ENCODE assay signal across 9 cellular contexts in the genomic region with DNA sequence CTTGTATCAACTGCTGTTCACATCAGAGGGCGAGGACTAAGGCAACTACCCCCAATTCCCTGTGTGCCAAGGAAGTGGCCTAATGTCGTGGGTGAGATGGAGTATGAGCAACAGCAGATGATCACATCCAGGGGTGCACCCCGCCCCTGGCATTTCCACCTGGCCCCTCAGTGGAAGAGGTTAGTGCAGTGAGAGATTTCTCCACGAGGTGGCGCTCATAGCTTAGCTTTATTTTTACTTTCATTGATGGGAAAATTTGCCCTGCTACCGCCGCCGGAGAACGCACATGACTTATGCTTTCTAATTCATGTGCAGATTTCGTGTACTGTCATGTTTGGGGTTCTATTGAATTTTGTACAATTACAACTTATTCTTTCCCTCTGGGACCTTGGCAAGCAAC.
A peak's percentile ranks its signal among the peaks of the same experiment; 100 is the strongest.
DNase-seq lines count a peak whose midpoint lies in the region; ATAC-seq lines count a peak whose summit lies in the region.
"Had no signal": no experiment of that assay in that cellular context is flagged by ENCODE, and none has a peak within 500 bp of the region (broad histone marks: within the 10 kb centered on the region; RNA-seq: fewer than 3 reads in every experiment).

No MANE protein-coding gene starts in this region.

- no peak overlapping the region for H3K9ac ChIP-seq in mesenchymal stem cell (ENCODE audit: low read length)
- H3K9ac ChIP-seq: BLaER1 treated with 17β-estradiol and CSF1 and Interleukin-3, amounts not matched to agents 10 nM and 100 nM had no signal

- no peak overlapping the region for H3K14ac ChIP-seq in mesenchymal stem cell (ENCODE audit: low read length in 2 of 2)

- no peak overlapping the region for H2BK5ac ChIP-seq in mesenchymal stem cell (ENCODE audit: low read depth, low read length, poor library complexity, severe bottlenecking)

- H3K4me2 ChIP-seq in mesenchymal stem cell (ENCODE audit: low read length, poor library complexity, severe bottlenecking): no peak overlapping the region
- H3K4me2 ChIP-seq: BLaER1 treated with 17β-estradiol and CSF1 and Interleukin-3, amounts not matched to agents 10 nM and 100 nM had no signal

- H4K91ac ChIP-seq in mesenchymal stem cell (ENCODE audit: low read length): no peak overlapping the region

- H3K4me3 ChIP-seq in mesenchymal stem cell (ENCODE audit: insufficient read depth in 1 of 2, low read depth in 1 of 2, low read length in 2 of 2): no peak overlapping the region
- H3K4me3 ChIP-seq: BLaER1 treated with 17β-estradiol and CSF1 and Interleukin-3, amounts not matched to agents 10 nM and 100 nM had no signal

- no peak overlapping the region for H3K18ac ChIP-seq in mesenchymal stem cell (ENCODE audit: low read depth in 1 of 2, low read length in 2 of 2)

- no peak overlapping the region for H3K23ac ChIP-seq in mesenchymal stem cell (ENCODE audit: low read length in 2 of 2)

- H2AFZ ChIP-seq in mesenchymal stem cell (ENCODE audit: low read depth, low read length): no peak overlapping the region

- no peaks in the 10 kb centered on the region for H3K79me1 ChIP-seq in mesenchymal stem cell (replicated peaks; ENCODE audit: low read length, poor library complexity, severe bottlenecking)

- H3K27ac ChIP-seq in mesenchymal stem cell (ENCODE audit: low read length, poor library complexity, severe bottlenecking): no peak overlapping the region
- H3K27ac ChIP-seq: BLaER1 treated with 17β-estradiol and CSF1 and Interleukin-3, amounts not matched to agents 10 nM and 100 nM had no signal

- H3K27me3 ChIP-seq in mesenchymal stem cell (ENCODE audit: control insufficient read depth in 1 of 2, insufficient read depth in 1 of 2, low read length in 2 of 2): peaks cover 0 to 8% of the 10 kb centered on the region in 2 experiments
- H3K27me3 ChIP-seq: BLaER1 treated with 17β-estradiol and CSF1 and Interleukin-3, amounts not matched to agents 10 nM and 100 nM had no signal

- no peak overlapping the region for H2BK120ac ChIP-seq in mesenchymal stem cell (ENCODE audit: low read depth, low read length)

- no peak overlapping the region for H4K8ac ChIP-seq in mesenchymal stem cell (ENCODE audit: low read length)

- no peak overlapping the region for H2AK5ac ChIP-seq in mesenchymal stem cell (ENCODE audit: low read length, severe bottlenecking)

- H3K4ac ChIP-seq in mesenchymal stem cell (ENCODE audit: low read depth in 1 of 2, low read length in 2 of 2): no peak overlapping the region

- no peak overlapping the region for H2BK12ac ChIP-seq in mesenchymal stem cell (ENCODE audit: low read length in 2 of 2)

- 25% methylated on average over 5 of the region's 10 CpGs for WGBS in mesenchymal stem cell

- no peaks in the 10 kb centered on the region for H3K4me1 ChIP-seq in mesenchymal stem cell (ENCODE audit: control insufficient read depth, insufficient read depth, low read depth, low read length)

- DNase-seq in NCI-H187 (lab: John Stamatoyannopoulos, UW) (peak; percentile 16), NCI-H187 treated with DMSO at 0.1 percent for 48 hours (lab: John Stamatoyannopoulos, UW) (no peak), NCI-H1436 (lab: John Stamatoyannopoulos, UW) (peak; percentile 79), T-helper 2 cell (peak in 3 of 5 experiments; percentile 9 to 44 (median 9)), ecto neural progenitor cell (ENCODE audit: low spot score) (peak; percentile 83), mesenchymal stem cell (peak; percentile 25), superior temporal gyrus (ENCODE audit: extremely low spot score) (peak; percentile 91)

- no peak overlapping the region for H2BK15ac ChIP-seq in mesenchymal stem cell (ENCODE audit: low read depth, poor library complexity, severe bottlenecking)

- no peaks in the 10 kb centered on the region for H3K36me3 ChIP-seq in mesenchymal stem cell (ENCODE audit: control insufficient read depth in 1 of 2, insufficient read depth in 2 of 2, low read depth in 1 of 2, low read length in 2 of 2)
- H3K36me3 ChIP-seq: BLaER1 treated with 17β-estradiol and CSF1 and Interleukin-3, amounts not matched to agents 10 nM and 100 nM had no signal

- ATAC-seq in HG02610 (IDR thresholded peaks at IDR 0.05; ENCODE audit: unreplicated experiment): peak; percentile 66

- H3K9me3 ChIP-seq in mesenchymal stem cell (ENCODE audit: control insufficient read depth, low read length): peaks cover 9% of the 10 kb centered on the region
- H3K9me3 ChIP-seq: BLaER1 treated with 17β-estradiol and CSF1 and Interleukin-3, amounts not matched to agents 10 nM and 100 nM had no signal
